9 cellular contexts compared by ENCODE assay signal in the genomic region with DNA sequence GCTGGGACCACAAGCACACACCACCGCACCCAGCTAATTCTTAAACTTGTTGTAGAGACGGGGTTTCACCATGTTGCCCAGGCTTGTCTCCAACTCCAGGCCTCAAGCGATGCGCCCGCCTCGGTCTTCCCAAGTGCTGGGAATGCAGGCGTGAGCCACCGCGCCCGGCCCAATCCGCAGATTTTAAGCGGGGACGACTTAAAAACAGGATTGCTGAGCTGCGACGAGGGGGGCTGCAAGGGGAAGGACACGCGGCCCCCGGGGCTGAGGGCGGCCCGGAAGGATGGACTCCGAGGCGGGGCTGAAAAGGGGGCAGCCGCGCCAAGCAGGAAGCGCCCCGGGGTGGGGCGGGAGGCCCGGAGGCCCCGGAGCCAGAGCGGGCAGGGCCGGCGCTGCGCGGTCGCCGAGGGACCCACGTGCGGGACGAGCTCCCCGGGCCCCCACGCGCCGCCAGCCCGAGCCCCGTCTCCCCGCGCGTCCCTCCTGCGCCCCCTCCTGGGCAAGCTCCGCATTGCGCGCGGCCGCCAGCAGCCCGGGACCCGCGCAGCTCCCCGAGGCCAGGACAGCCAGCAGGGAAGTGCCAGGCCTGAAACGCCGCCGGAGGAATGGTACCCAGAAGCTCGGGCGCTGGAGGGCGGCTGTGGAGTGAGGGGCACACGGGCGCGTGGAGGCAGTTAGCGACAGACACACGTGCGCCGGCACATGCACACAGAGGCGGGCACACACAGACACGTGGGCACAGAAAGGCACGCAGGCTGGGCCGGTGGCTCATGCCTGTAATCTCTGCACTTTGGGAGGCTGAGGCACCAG. TPM values are rescaled to one million over a fixed set of nuclear protein-coding genes. Genes with fewer than 3 reads are reported as not detected.
DNase-seq lines count a peak whose midpoint lies in the region; ATAC-seq and TF ChIP-seq lines count a peak whose summit lies in the region.
"Had no signal": no experiment of that assay in that cellular context is flagged by ENCODE, and none has a peak within 500 bp of the region (broad histone marks: within the 10 kb centered on the region; RNA-seq: fewer than 3 reads in every experiment).

No MANE protein-coding gene starts in this region.

- peak overlapping the region; percentile 53 to 86 (median 58) for H3K4me3 Mint-ChIP-seq in CD4-positive, CD25-positive, alpha-beta regulatory T cell
- peak overlapping the region; percentile 78 for H3K4me3 Mint-ChIP-seq in activated naive CD4-positive, alpha-beta T cell treated with anti-CD3 and anti-CD28 coated beads, Interleukin-2, amount 50 U/mL, for 24 hours

- H3K9me3 Mint-ChIP-seq in CD4-positive, CD25-positive, alpha-beta regulatory T cell = no peaks in the 10 kb centered on the region
- no peaks in the 10 kb centered on the region for H3K9me3 Mint-ChIP-seq in activated naive CD4-positive, alpha-beta T cell treated with anti-CD3 and anti-CD28 coated beads, Interleukin-2, amount 50 U/mL, for 24 hours

- H3K36me3 ChIP-seq in CD4-positive, CD25-positive, alpha-beta regulatory T cell (ENCODE audit: control insufficient read depth, insufficient read depth, low read length) = no peaks in the 10 kb centered on the region
- no peaks in the 10 kb centered on the region for H3K36me3 ChIP-seq in upper lobe of left lung

- H3K27ac Mint-ChIP-seq in CD4-positive, CD25-positive, alpha-beta regulatory T cell = no peak overlapping the region
- no peak overlapping the region for H3K27ac Mint-ChIP-seq in activated naive CD4-positive, alpha-beta T cell treated with anti-CD3 and anti-CD28 coated beads, Interleukin-2, amount 50 U/mL, for 24 hours

- TF ChIP-seq CTCF in HFF-Myc (IDR thresholded peaks at IDR 0.05; ENCODE audit: low read depth, low read length, missing control alignments) (peak; percentile 66), upper lobe of left lung (IDR thresholded peaks at IDR 0.05) (peak; percentile 89 to 98 (median 97))

- peaks cover 21% of the 10 kb centered on the region for H3K4me1 ChIP-seq in CD4-positive, CD25-positive, alpha-beta regulatory T cell (ENCODE audit: control insufficient read depth, insufficient read depth, low read length, poor library complexity, severe bottlenecking)
- H3K4me1 ChIP-seq in upper lobe of left lung = peaks cover 17 to 26% (median 23%) of the 10 kb centered on the region in 4 donors

- no peak overlapping the region for H3K27ac ChIP-seq in CD4-positive, CD25-positive, alpha-beta regulatory T cell (ENCODE audit: insufficient read depth, low read length, poor library complexity, severe bottlenecking)
- H3K27ac ChIP-seq in upper lobe of left lung = peak overlapping the region in 2 of 4 donors; percentile 20 to 35

- no peaks in the 10 kb centered on the region for H3K9me3 ChIP-seq in CD4-positive, CD25-positive, alpha-beta regulatory T cell (ENCODE audit: control insufficient read depth in 2 of 2, low read length in 2 of 2)
- H3K9me3 ChIP-seq in upper lobe of left lung = no peaks in the 10 kb centered on the region

- WGBS in upper lobe of left lung, 2 donors = 19 to 49% methylated on average over 8 to 39 of the region's 75 CpGs

- no peak for TF ChIP-seq EP300 in upper lobe of left lung (IDR thresholded peaks at IDR 0.05)

- peaks cover 0 to 25% (median 9%) of the 10 kb centered on the region in 4 donors for H3K4me1 Mint-ChIP-seq in CD4-positive, CD25-positive, alpha-beta regulatory T cell
- H3K4me1 Mint-ChIP-seq in activated naive CD4-positive, alpha-beta T cell treated with anti-CD3 and anti-CD28 coated beads, Interleukin-2, amount 50 U/mL, for 24 hours = peaks cover 25% of the 10 kb centered on the region

- DNase-seq in CD4-positive, CD25-positive, alpha-beta regulatory T cell = peak; percentile 61 to 79 (median 74)
- DNase-seq in HFF-Myc (ENCODE audit: extremely low read depth, low read depth) (no peak), Right ventricle myocardium superior (peak; percentile 84), posterior vena cava (ENCODE audit: low spot score) (peak; percentile 90), upper lobe of left lung (peak; percentile 63 to 97)

- H3K27me3 ChIP-seq in CD4-positive, CD25-positive, alpha-beta regulatory T cell (ENCODE audit: control insufficient read depth, insufficient read depth, low read length) = no peaks in the 10 kb centered on the region
- H3K27me3 ChIP-seq in upper lobe of left lung = peaks cover 0 to 10% (median 0%) of the 10 kb centered on the region in 4 donors

- intact Hi-C loops in Right ventricle myocardium superior (cut with DNase I) (loop anchor here (5.0 kb wide), 2 partner anchors 82 to 102 kb away; no protein-coding TSS in a partner anchor), posterior vena cava (cut with DNase I) (loop anchor here (5.0 kb wide), 3 partner anchors 87 to 102 kb away; no protein-coding TSS in a partner anchor)

- no peaks in the 10 kb centered on the region for H3K36me3 Mint-ChIP-seq in CD4-positive, CD25-positive, alpha-beta regulatory T cell
- no peaks in the 10 kb centered on the region for H3K36me3 Mint-ChIP-seq in activated naive CD4-positive, alpha-beta T cell treated with anti-CD3 and anti-CD28 coated beads, Interleukin-2, amount 50 U/mL, for 24 hours

- H3K27me3 Mint-ChIP-seq in CD4-positive, CD25-positive, alpha-beta regulatory T cell = peaks cover 5% of the 10 kb centered on the region
- peaks cover 3% of the 10 kb centered on the region for H3K27me3 Mint-ChIP-seq in activated naive CD4-positive, alpha-beta T cell treated with anti-CD3 and anti-CD28 coated beads, Interleukin-2, amount 50 U/mL, for 24 hours

- no peak for TF ChIP-seq POLR2A in upper lobe of left lung (IDR thresholded peaks at IDR 0.05)

- ATAC-seq in CD4-positive, CD25-positive, alpha-beta regulatory T cell (ENCODE audit: low read depth in 2 of 2) = peak; percentile 77 to 81
- ATAC-seq in SK-N-SH treated with all-trans-retinoic acid at 6 μM for 48 hours = peak; percentile 82
- ATAC-seq in Right ventricle myocardium superior (ENCODE audit: poor library complexity) = peak; percentile 89
- ATAC-seq in upper lobe of left lung (ENCODE audit: low FRiP score in 2 of 2) = peak; percentile 64 to 87
- no peak for ATAC-seq in HG02938 (IDR thresholded peaks at IDR 0.05; ENCODE audit: unreplicated experiment)

- no peak overlapping the region for H3K4me3 ChIP-seq in CD4-positive, CD25-positive, alpha-beta regulatory T cell (ENCODE audit: low read depth, low read length)
- H3K4me3 ChIP-seq in HFF-Myc (replicated peaks; ENCODE audit: low read depth, low read length) (0 out of 2 replicates have a peak overlapping the region, but pooled peaks have one; percentile 19), upper lobe of left lung (peak overlapping the region in 3 of 4 donors; percentile 24 to 43 (median 33))

TF ChIP-seq in SK-N-SH treated with all-trans-retinoic acid at 6 μM for 48 hours, 23 proteins besides CTCF, POLR2A, EP300 and RAD21 (continues in another document):
- TF ChIP-seq ZFP3 (CRISPR knock-in tag; IDR thresholded peaks at IDR 0.05) (no peak), GLIS3 (CRISPR knock-in tag; IDR thresholded peaks at IDR 0.05) (no peak), ZNF565 (CRISPR knock-in tag; conservative IDR thresholded peaks at IDR 0.05; ENCODE audit: low read depth) (no peak), ISL1 (CRISPR knock-in tag; IDR thresholded peaks at IDR 0.05) (no peak), ZNF70 (CRISPR knock-in tag; IDR thresholded peaks at IDR 0.05) (no peak), ESRRG (CRISPR knock-in tag; IDR thresholded peaks at IDR 0.05) (no peak), BACH2 (CRISPR knock-in tag; IDR thresholded peaks at IDR 0.05; ENCODE audit: borderline replicate concordance) (no peak), ZNF8 (CRISPR knock-in tag; IDR thresholded peaks at IDR 0.05) (no peak), PPARA (CRISPR knock-in tag; IDR thresholded peaks at IDR 0.05; ENCODE audit: borderline replicate concordance) (no peak), SNAI2 (CRISPR knock-in tag; IDR thresholded peaks at IDR 0.05) (no peak), ZC3H10 (CRISPR knock-in tag; IDR thresholded peaks at IDR 0.05) (no peak), OSR1 (CRISPR knock-in tag; IDR thresholded peaks at IDR 0.05) (no peak), TOX (CRISPR knock-in tag; IDR thresholded peaks at IDR 0.05; ENCODE audit: borderline replicate concordance) (no peak), TCF4 (CRISPR knock-in tag; IDR thresholded peaks at IDR 0.05; ENCODE audit: borderline replicate concordance) (no peak)
- TF ChIP-seq, protein P1, sequence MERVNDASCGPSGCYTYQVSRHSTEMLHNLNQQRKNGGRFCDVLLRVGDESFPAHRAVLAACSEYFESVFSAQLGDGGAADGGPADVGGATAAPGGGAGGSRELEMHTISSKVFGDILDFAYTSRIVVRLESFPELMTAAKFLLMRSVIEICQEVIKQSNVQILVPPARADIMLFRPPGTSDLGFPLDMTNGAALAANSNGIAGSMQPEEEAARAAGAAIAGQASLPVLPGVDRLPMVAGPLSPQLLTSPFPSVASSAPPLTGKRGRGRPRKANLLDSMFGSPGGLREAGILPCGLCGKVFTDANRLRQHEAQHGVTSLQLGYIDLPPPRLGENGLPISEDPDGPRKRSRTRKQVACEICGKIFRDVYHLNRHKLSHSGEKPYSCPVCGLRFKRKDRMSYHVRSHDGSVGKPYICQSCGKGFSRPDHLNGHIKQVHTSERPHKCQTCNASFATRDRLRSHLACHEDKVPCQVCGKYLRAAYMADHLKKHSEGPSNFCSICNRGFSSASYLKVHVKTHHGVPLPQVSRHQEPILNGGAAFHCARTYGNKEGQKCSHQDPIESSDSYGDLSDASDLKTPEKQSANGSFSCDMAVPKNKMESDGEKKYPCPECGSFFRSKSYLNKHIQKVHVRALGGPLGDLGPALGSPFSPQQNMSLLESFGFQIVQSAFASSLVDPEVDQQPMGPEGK (CRISPR knock-in tag; IDR thresholded peaks at IDR 0.05; ENCODE audit: borderline replicate concordance) = no peak

RNA-seq across cellular contexts. Expression of a gene that starts 5.5 kb away (rescaled TPM):
- 42.7 TPM for total RNA-seq in CD4-positive, CD25-positive, alpha-beta regulatory T cell
- 10 to 100 TPM; 11.0 to 13.9 (median 12.5) TPM for polyA plus RNA-seq in CD4-positive, CD25-positive, alpha-beta regulatory T cell
- total RNA-seq in Right ventricle myocardium superior (13.5 TPM), posterior vena cava (1 to 10 TPM; 3.0 to 3.6 TPM), upper lobe of left lung (100 to 1,000 TPM; 107 to 169 (median 138) TPM)

RNA-seq across cellular contexts. Expression of a gene that starts 25.6 kb away (rescaled TPM):
- total RNA-seq in CD4-positive, CD25-positive, alpha-beta regulatory T cell = 0.22 TPM
- polyA plus RNA-seq in CD4-positive, CD25-positive, alpha-beta regulatory T cell = not detected
- total RNA-seq in Right ventricle myocardium superior (0.43 TPM), posterior vena cava (under 1 TPM; 0.29 to 0.88 TPM), upper lobe of left lung (1 to 10 TPM in 2 of 6 donors, under 1 TPM in 1, not detected in 3; 0.26 to 8.2 (median 1.2) TPM)
- total RNA-seq: T-helper 1 cell treated with Interleukin-12 subunit alpha and Interleukin-12 subunit beta and Interleukin-4 antibody, amounts not matched to agents 30 ng/mL and 1 ng/mL, for 36 hours had no signal

RNA-seq across cellular contexts. Expression of a gene that starts 41.1 kb away (rescaled TPM):
- not detected for total RNA-seq in CD4-positive, CD25-positive, alpha-beta regulatory T cell
- not detected for polyA plus RNA-seq in CD4-positive, CD25-positive, alpha-beta regulatory T cell
- total RNA-seq in Right ventricle myocardium superior = not detected
- total RNA-seq in posterior vena cava = not detected
- total RNA-seq in upper lobe of left lung = 10 to 100 TPM in 2 of 6 donors, 1 to 10 TPM in 3, under 1 TPM in 1; 0.14 to 19.8 (median 6.2) TPM
- total RNA-seq: T-helper 1 cell treated with Interleukin-12 subunit alpha and Interleukin-12 subunit beta and Interleukin-4 antibody, amounts not matched to agents 30 ng/mL and 1 ng/mL, for 36 hours had no signal
